In genomic region chr12:130465626-130466025, GRCh38 we compare ENCODE assay signal across 19 cellular contexts.
"Had no signal": no experiment of that assay in that cellular context is flagged by ENCODE, and none has a peak within 500 bp of the region (broad histone marks: within the 10 kb centered on the region; RNA-seq: fewer than 3 reads in every experiment).

No MANE protein-coding gene starts in this region.

- H3K9me3 ChIP-seq: SJCRH30 had no signal

- H3K36me3 ChIP-seq: MG63, SJCRH30 had no signal

- H3K4me1 ChIP-seq: SJCRH30 had no signal

- H3K4me3 ChIP-seq: MG63, SJCRH30 had no signal

- H3K27me3 ChIP-seq: MG63, SJCRH30 had no signal

- DNase-seq: Karpas-422, KBM-7, MG63, NCI-H1092 treated with DMSO at 0.1 percent for 48 hours, NCI-H1436, NCI-H187, NCI-H2029, NCI-H2081 treated with DMSO at 0.1 percent for 48 hours, NCI-H2171, NCI-H226, NCI-H446, NCI-H510A, NCI-H524 treated with DMSO at 0.1 percent for 48 hours, NCI-H69, NCI-H774, SHP77 treated with DMSO at 0.1 percent for 48 hours, SJCRH30 had no signal

- H3K27ac ChIP-seq: RWPE1, SJCRH30 had no signal

- ATAC-seq: SK-N-SH treated with all-trans-retinoic acid at 6 μM for 48 hours had no signal
